ENCODE assay signal across 8 cellular contexts in the genomic region with DNA sequence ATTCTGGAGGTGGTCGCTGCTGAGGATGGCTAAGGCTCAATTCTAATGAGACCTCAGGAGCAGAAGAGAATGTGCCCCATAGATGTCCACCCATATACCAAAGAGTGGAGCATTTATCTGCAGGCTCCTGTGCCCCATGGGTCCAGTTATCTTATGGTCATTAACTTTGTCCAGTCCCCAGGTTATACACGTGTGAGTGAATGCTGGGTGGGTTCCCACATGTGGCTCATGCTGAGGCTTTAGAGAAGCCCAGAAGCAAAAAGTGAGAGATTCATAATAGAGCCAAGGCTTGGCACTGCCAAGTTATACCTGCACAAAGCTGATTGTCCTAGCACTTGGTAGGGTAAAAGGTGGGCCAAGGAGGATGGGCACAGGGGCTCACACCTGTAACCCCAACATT.
"Had no signal": no experiment of that assay in that cellular context is flagged by ENCODE, and none has a peak within 500 bp of the region (broad histone marks: within the 10 kb centered on the region; RNA-seq: fewer than 3 reads in every experiment).

No MANE protein-coding gene starts in this region.

- FAIRE-seq: G401.6, GM12878, GM12891, GM12892, GM18507, GM19239 had no signal

- ATAC-seq: GM12878 had no signal

- DNase-seq: GDM1, GF-D8 had no signal

- H3K4me3 ChIP-seq: GM12878 had no signal
